ENCODE assay signal across 1 cellular context in genomic region chr1:232629250-232630046, GRCh38.
TF ChIP-seq lines count a peak whose summit lies in the region.

No MANE protein-coding gene starts in this region.

TF ChIP-seq in HEK293, 187 proteins besides CTCF, POLR2A, EP300 and RAD21 (continued from another document and continues in another):
- no peak for TF ChIP-seq ZNF488 (tag by site-specific recombination; IDR thresholded peaks at IDR 0.05)
- TF ChIP-seq IKZF3 (tag by site-specific recombination; IDR thresholded peaks at IDR 0.05), result peak; percentile 74
- TF ChIP-seq ZNF621 (tag by site-specific recombination; IDR thresholded peaks at IDR 0.05), result no peak
- no peak for TF ChIP-seq ZNF175 (tag by site-specific recombination; IDR thresholded peaks at IDR 0.05)
- no peak for TF ChIP-seq ZNF571 (tag by site-specific recombination; IDR thresholded peaks at IDR 0.05)
- no peak; the same call in 1 of the 2 replicates for TF ChIP-seq ZNF398 (tag by site-specific recombination; IDR thresholded peaks at IDR 0.05)
- no peak for TF ChIP-seq KLF8 (tag by site-specific recombination; IDR thresholded peaks at IDR 0.05)
- no peak for TF ChIP-seq ZNF747 (tag by site-specific recombination; IDR thresholded peaks at IDR 0.05)
- no peak for TF ChIP-seq OSR2 (tag by site-specific recombination; IDR thresholded peaks at IDR 0.05)
- no peak for TF ChIP-seq ZNF155 (tag by site-specific recombination; IDR thresholded peaks at IDR 0.05)
- TF ChIP-seq ZNF433 (tag by site-specific recombination; IDR thresholded peaks at IDR 0.05; ENCODE audit: low read depth), result no peak
- TF ChIP-seq ZNF664 (tag by site-specific recombination; IDR thresholded peaks at IDR 0.05), result no peak
- no peak for TF ChIP-seq ZNF785 (tag by site-specific recombination; IDR thresholded peaks at IDR 0.05)
- TF ChIP-seq ZNF530 (tag by site-specific recombination; IDR thresholded peaks at IDR 0.05; ENCODE audit: low read depth), result no peak
- TF ChIP-seq AEBP2 (tag by site-specific recombination; IDR thresholded peaks at IDR 0.05; ENCODE audit: borderline replicate concordance), result no peak
- TF ChIP-seq ZNF157 (tag by site-specific recombination; IDR thresholded peaks at IDR 0.05), result no peak
- no peak for TF ChIP-seq ZNF16 (tag by site-specific recombination; IDR thresholded peaks at IDR 0.05; ENCODE audit: low read depth)
- TF ChIP-seq, protein P1, sequence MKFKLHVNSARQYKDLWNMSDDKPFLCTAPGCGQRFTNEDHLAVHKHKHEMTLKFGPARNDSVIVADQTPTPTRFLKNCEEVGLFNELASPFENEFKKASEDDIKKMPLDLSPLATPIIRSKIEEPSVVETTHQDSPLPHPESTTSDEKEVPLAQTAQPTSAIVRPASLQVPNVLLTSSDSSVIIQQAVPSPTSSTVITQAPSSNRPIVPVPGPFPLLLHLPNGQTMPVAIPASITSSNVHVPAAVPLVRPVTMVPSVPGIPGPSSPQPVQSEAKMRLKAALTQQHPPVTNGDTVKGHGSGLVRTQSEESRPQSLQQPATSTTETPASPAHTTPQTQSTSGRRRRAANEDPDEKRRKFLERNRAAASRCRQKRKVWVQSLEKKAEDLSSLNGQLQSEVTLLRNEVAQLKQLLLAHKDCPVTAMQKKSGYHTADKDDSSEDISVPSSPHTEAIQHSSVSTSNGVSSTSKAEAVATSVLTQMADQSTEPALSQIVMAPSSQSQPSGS (tag by site-specific recombination; IDR thresholded peaks at IDR 0.05; ENCODE audit: low read depth), result no peak
- no peak for TF ChIP-seq SALL2 (tag by site-specific recombination; IDR thresholded peaks at IDR 0.05; ENCODE audit: borderline replicate concordance)
- no peak for TF ChIP-seq REST (tag by site-specific recombination; IDR thresholded peaks at IDR 0.05)
- no peak for TF ChIP-seq MYNN (tag by site-specific recombination; IDR thresholded peaks at IDR 0.05; ENCODE audit: borderline replicate concordance)
- TF ChIP-seq ZNF202 (tag by site-specific recombination; IDR thresholded peaks at IDR 0.05; ENCODE audit: borderline replicate concordance), result no peak
- no peak for TF ChIP-seq ZNF292 (tag by site-specific recombination; IDR thresholded peaks at IDR 0.05; ENCODE audit: borderline replicate concordance, low read depth)
- no peak for TF ChIP-seq GFI1B (tag by site-specific recombination; IDR thresholded peaks at IDR 0.05)
- TF ChIP-seq BCL11B (tag by site-specific recombination; IDR thresholded peaks at IDR 0.05; ENCODE audit: low read depth), result 0 out of 2 replicates have a peak, but pooled peaks have one; percentile 7
- TF ChIP-seq ZNF792 (tag by site-specific recombination; IDR thresholded peaks at IDR 0.05), result 0 out of 2 replicates have a peak, but pooled peaks have one; percentile 45
- no peak for TF ChIP-seq ZNF302 (tag by site-specific recombination; IDR thresholded peaks at IDR 0.05; ENCODE audit: low read depth)
- no peak for TF ChIP-seq ZNF423 (tag by site-specific recombination; IDR thresholded peaks at IDR 0.05)
- TF ChIP-seq EGR2 (tag by site-specific recombination; IDR thresholded peaks at IDR 0.05; ENCODE audit: low read depth), result peak; percentile 41; the same call in 1 of the 2 replicates
- no peak for TF ChIP-seq ZSCAN16 (tag by site-specific recombination; IDR thresholded peaks at IDR 0.05)
- TF ChIP-seq ZNF514 (tag by site-specific recombination; IDR thresholded peaks at IDR 0.05), result no peak
- no peak for TF ChIP-seq ZNF112 (tag by site-specific recombination; IDR thresholded peaks at IDR 0.05)
- TF ChIP-seq, protein P2, sequence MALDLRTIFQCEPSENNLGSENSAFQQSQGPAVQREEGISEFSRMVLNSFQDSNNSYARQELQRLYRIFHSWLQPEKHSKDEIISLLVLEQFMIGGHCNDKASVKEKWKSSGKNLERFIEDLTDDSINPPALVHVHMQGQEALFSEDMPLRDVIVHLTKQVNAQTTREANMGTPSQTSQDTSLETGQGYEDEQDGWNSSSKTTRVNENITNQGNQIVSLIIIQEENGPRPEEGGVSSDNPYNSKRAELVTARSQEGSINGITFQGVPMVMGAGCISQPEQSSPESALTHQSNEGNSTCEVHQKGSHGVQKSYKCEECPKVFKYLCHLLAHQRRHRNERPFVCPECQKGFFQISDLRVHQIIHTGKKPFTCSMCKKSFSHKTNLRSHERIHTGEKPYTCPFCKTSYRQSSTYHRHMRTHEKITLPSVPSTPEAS (tag by site-specific recombination; IDR thresholded peaks at IDR 0.05), result no peak
- TF ChIP-seq ZNF48 (tag by site-specific recombination; IDR thresholded peaks at IDR 0.05), result no peak
- TF ChIP-seq ZNF670 (tag by site-specific recombination; IDR thresholded peaks at IDR 0.05; ENCODE audit: low read depth), result no peak
- TF ChIP-seq ZBTB6 (tag by site-specific recombination; IDR thresholded peaks at IDR 0.05), result no peak
- peak; percentile 61 for TF ChIP-seq ZNF341 (tag by site-specific recombination; IDR thresholded peaks at IDR 0.05; ENCODE audit: low read depth)
- TF ChIP-seq, protein P3, sequence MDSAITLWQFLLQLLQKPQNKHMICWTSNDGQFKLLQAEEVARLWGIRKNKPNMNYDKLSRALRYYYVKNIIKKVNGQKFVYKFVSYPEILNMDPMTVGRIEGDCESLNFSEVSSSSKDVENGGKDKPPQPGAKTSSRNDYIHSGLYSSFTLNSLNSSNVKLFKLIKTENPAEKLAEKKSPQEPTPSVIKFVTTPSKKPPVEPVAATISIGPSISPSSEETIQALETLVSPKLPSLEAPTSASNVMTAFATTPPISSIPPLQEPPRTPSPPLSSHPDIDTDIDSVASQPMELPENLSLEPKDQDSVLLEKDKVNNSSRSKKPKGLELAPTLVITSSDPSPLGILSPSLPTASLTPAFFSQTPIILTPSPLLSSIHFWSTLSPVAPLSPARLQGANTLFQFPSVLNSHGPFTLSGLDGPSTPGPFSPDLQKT (IDR thresholded peaks at IDR 0.05; ENCODE audit: borderline replicate concordance, low read depth, low read length), result no peak
- TF ChIP-seq ZNF146 (tag by site-specific recombination; IDR thresholded peaks at IDR 0.05), result no peak
- peak; percentile 35; the same call in 1 of the 2 replicates for TF ChIP-seq ZFP69B (tag by site-specific recombination; IDR thresholded peaks at IDR 0.05)
- TF ChIP-seq ZBTB8A (tag by site-specific recombination; IDR thresholded peaks at IDR 0.05), result peak; percentile 95
- TF ChIP-seq PRDM4 (tag by site-specific recombination; IDR thresholded peaks at IDR 0.05), result no peak
- no peak for TF ChIP-seq ZNF248 (tag by site-specific recombination; IDR thresholded peaks at IDR 0.05)
- TF ChIP-seq, protein P4, sequence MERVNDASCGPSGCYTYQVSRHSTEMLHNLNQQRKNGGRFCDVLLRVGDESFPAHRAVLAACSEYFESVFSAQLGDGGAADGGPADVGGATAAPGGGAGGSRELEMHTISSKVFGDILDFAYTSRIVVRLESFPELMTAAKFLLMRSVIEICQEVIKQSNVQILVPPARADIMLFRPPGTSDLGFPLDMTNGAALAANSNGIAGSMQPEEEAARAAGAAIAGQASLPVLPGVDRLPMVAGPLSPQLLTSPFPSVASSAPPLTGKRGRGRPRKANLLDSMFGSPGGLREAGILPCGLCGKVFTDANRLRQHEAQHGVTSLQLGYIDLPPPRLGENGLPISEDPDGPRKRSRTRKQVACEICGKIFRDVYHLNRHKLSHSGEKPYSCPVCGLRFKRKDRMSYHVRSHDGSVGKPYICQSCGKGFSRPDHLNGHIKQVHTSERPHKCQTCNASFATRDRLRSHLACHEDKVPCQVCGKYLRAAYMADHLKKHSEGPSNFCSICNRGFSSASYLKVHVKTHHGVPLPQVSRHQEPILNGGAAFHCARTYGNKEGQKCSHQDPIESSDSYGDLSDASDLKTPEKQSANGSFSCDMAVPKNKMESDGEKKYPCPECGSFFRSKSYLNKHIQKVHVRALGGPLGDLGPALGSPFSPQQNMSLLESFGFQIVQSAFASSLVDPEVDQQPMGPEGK (tag by site-specific recombination; IDR thresholded peaks at IDR 0.05), result peak; percentile 43
- peak; percentile 47; the same call in 1 of the 2 replicates for TF ChIP-seq HOXC10 (CRISPR knock-in tag; IDR thresholded peaks at IDR 0.05)
- peak; percentile 19; the same call in 1 of the 2 replicates for TF ChIP-seq MZF1 (tag by site-specific recombination; IDR thresholded peaks at IDR 0.05; ENCODE audit: borderline replicate concordance)
- no peak for TF ChIP-seq HOXD13 (CRISPR knock-in tag; IDR thresholded peaks at IDR 0.05; ENCODE audit: borderline replicate concordance)
